ENCODE assay signal across 14 cellular contexts in genomic region chr10:80172896-80173295, GRCh38. TPM values are rescaled to one million over a fixed set of nuclear protein-coding genes. Genes with fewer than 3 reads are reported as not detected.
DNase-seq lines count a peak whose midpoint lies in the region; ATAC-seq and TF ChIP-seq lines count a peak whose summit lies in the region.
"Had no signal": no experiment of that assay in that cellular context is flagged by ENCODE, and none has a peak within 500 bp of the region (broad histone marks: within the 10 kb centered on the region; RNA-seq: fewer than 3 reads in every experiment).

No MANE protein-coding gene starts in this region.

- H3K36me3 Mint-ChIP-seq in activated naive CD4-positive, alpha-beta T cell treated with anti-CD3 and anti-CD28 coated beads for 36 hours (ENCODE audit: low read depth), result no peaks in the 10 kb centered on the region

- H3K79me2 ChIP-seq in OCI-LY1 (ENCODE audit: insufficient read depth, low read length), result no peaks in the 10 kb centered on the region

- H2AFZ ChIP-seq in OCI-LY1 (ENCODE audit: low read length), result no peak overlapping the region

- no peak overlapping the region for H3K4me3 Mint-ChIP-seq in activated naive CD4-positive, alpha-beta T cell treated with anti-CD3 and anti-CD28 coated beads for 36 hours
- H3K4me3 Mint-ChIP-seq: stimulated activated naive CD8-positive, alpha-beta T cell treated with anti-CD3 and anti-CD28 coated beads, Interleukin-15, Interleukin-2, amounts not matched to agents 100 ng/mL and 50 ng/mL, for 24 hours had no signal

- H3K36me3 ChIP-seq in OCI-LY1 (ENCODE audit: insufficient read depth, low read length), result peaks cover 12% of the 10 kb centered on the region; the same call in 1 of the 2 replicates
- H3K36me3 ChIP-seq in esophagus squamous epithelium, result peaks cover 0 to 89% (median 5%) of the 10 kb centered on the region in 3 donors
- H3K36me3 ChIP-seq in stomach, result peaks cover 17 to 64% (median 49%) of the 10 kb centered on the region in 4 donors

- H3F3A ChIP-seq in OCI-LY1 (ENCODE audit: insufficient read depth, low read length), result no peaks in the 10 kb centered on the region

- H3K4me3 ChIP-seq in OCI-LY1 (ENCODE audit: low read depth, low read length, poor library complexity, severe bottlenecking) (no peak overlapping the region), esophagus squamous epithelium (no peak overlapping the region), stomach (no peak overlapping the region)
- H3K4me3 ChIP-seq: BLaER1, pancreas had no signal

- H3K9me3 ChIP-seq in OCI-LY1 (ENCODE audit: low read length) (no peaks in the 10 kb centered on the region), esophagus squamous epithelium (no peaks in the 10 kb centered on the region), stomach (no peaks in the 10 kb centered on the region)
- H3K9me3 ChIP-seq: BLaER1, pancreas had no signal

- no peak for TF ChIP-seq POLR2A in esophagus squamous epithelium (IDR thresholded peaks at IDR 0.05)
- TF ChIP-seq POLR2A in stomach (IDR thresholded peaks at IDR 0.05), result no peak

- no peak overlapping the region for H3K4me2 ChIP-seq in OCI-LY1 (ENCODE audit: low read length)
- H3K4me2 ChIP-seq: BLaER1 had no signal

- 44 to 48% methylated on average over 3 of the region's 5 CpGs for WGBS in esophagus squamous epithelium, 2 donors
- 45 to 69% (median 52%) methylated on average over 5 of the region's 5 CpGs for WGBS in stomach, 5 donors

- no peak for TF ChIP-seq EP300 in stomach (IDR thresholded peaks at IDR 0.05)

- H3K9me3 Mint-ChIP-seq in activated naive CD4-positive, alpha-beta T cell treated with anti-CD3 and anti-CD28 coated beads for 36 hours, result no peaks in the 10 kb centered on the region
- H3K9me3 Mint-ChIP-seq: stimulated activated naive CD8-positive, alpha-beta T cell treated with anti-CD3 and anti-CD28 coated beads, Interleukin-15, Interleukin-2, amounts not matched to agents 100 ng/mL and 50 ng/mL, for 24 hours had no signal

- no peaks in the 10 kb centered on the region for H3K27me3 ChIP-seq in OCI-LY1 (ENCODE audit: insufficient read depth, low read length)
- no peaks in the 10 kb centered on the region for H3K27me3 ChIP-seq in esophagus squamous epithelium
- H3K27me3 ChIP-seq in stomach, result no peaks in the 10 kb centered on the region
- H3K27me3 ChIP-seq: BLaER1, pancreas had no signal

- H3K27me3 Mint-ChIP-seq in activated naive CD4-positive, alpha-beta T cell treated with anti-CD3 and anti-CD28 coated beads for 36 hours (ENCODE audit: low read depth), result no peaks in the 10 kb centered on the region
- H3K27me3 Mint-ChIP-seq: stimulated activated naive CD8-positive, alpha-beta T cell treated with anti-CD3 and anti-CD28 coated beads, Interleukin-15, Interleukin-2, amounts not matched to agents 100 ng/mL and 50 ng/mL, for 24 hours had no signal

- ATAC-seq in HG02973 (IDR thresholded peaks at IDR 0.05; ENCODE audit: unreplicated experiment), result no peak
- ATAC-seq: pancreas had no signal

- H3K27ac Mint-ChIP-seq in activated naive CD4-positive, alpha-beta T cell treated with anti-CD3 and anti-CD28 coated beads for 36 hours, result peak overlapping the region; percentile 46
- H3K27ac Mint-ChIP-seq: stimulated activated naive CD8-positive, alpha-beta T cell treated with anti-CD3 and anti-CD28 coated beads, Interleukin-15, Interleukin-2, amounts not matched to agents 100 ng/mL and 50 ng/mL, for 24 hours had no signal

- no peaks in the 10 kb centered on the region for H4K20me1 ChIP-seq in OCI-LY1 (ENCODE audit: insufficient read depth, low read length)

- H3K4me1 Mint-ChIP-seq in activated naive CD4-positive, alpha-beta T cell treated with anti-CD3 and anti-CD28 coated beads for 36 hours (ENCODE audit: low read depth), result peaks cover 24% of the 10 kb centered on the region

- H3K27ac ChIP-seq in OCI-LY1 (ENCODE audit: low read depth, low read length, poor library complexity, severe bottlenecking) (peak overlapping the region; percentile 47), esophagus squamous epithelium (peak overlapping the region in 3 of 4 donors; percentile 3 to 30 (median 22)), stomach (peak overlapping the region; percentile 0 to 87 (median 74))
- H3K27ac ChIP-seq: BLaER1, pancreas had no signal

- CTCF ChIA-PET in activated naive CD4-positive, alpha-beta T cell treated with anti-CD3 and anti-CD28 coated beads for 36 hours (lab: Charles Lee), result interaction anchor here (1.0 kb wide), 1 partner anchor 29 kb away, joined by 3 read pairs; no protein-coding TSS in a partner anchor

- no peaks in the 10 kb centered on the region for H3K9me2 ChIP-seq in OCI-LY1 (ENCODE audit: low read depth, low read length)

- DNase-seq in activated naive CD4-positive, alpha-beta T cell treated with anti-CD3 and anti-CD28 coated beads for 36 hours, result no peak
- no peak for DNase-seq in activated naive CD4-positive, alpha-beta T cell (lab: John Stamatoyannopoulos, UW)
- DNase-seq in esophagus squamous epithelium (lab: John Stamatoyannopoulos, UW) (no peak), stomach (peak; percentile 51), AG08395 (ENCODE audit: low spot score) (no peak), retina (no peak)
- DNase-seq: activated CD8-positive, alpha-beta memory T cell treated with anti-CD3 and anti-CD28 coated beads for 24 hours; mesendoderm; NCI-H1930; pancreas had no signal

- intact Hi-C loops in activated naive CD4-positive, alpha-beta T cell treated with anti-CD3 and anti-CD28 coated beads for 36 hours (cut with micrococcal nuclease), result no loop called here
- intact Hi-C loops in esophagus squamous epithelium (cut with DNase I), result no loop called here
- intact Hi-C loops in stomach (cut with DNase I; ENCODE audit: low total_unique reads), result no loop called here

- TF ChIP-seq CTCF in OCI-LY1 (IDR thresholded peaks at IDR 0.05; ENCODE audit: low read length), result no peak
- no peak for TF ChIP-seq CTCF in esophagus squamous epithelium (IDR thresholded peaks at IDR 0.05)
- TF ChIP-seq CTCF in stomach (IDR thresholded peaks at IDR 0.05), result no peak

- no peak overlapping the region for H3K9ac ChIP-seq in OCI-LY1 (ENCODE audit: low read length)
- H3K9ac ChIP-seq: BLaER1 had no signal

- H3K4me1 ChIP-seq in OCI-LY1 (ENCODE audit: insufficient read depth, low read length, severe bottlenecking) (peaks cover 10% of the 10 kb centered on the region), esophagus squamous epithelium (peaks cover 23 to 82% (median 54%) of the 10 kb centered on the region in 3 donors), stomach (peaks cover 54 to 97% (median 78%) of the 10 kb centered on the region in 4 donors)
- H3K4me1 ChIP-seq: pancreas had no signal

RNA-seq across cellular contexts. Expression of gene ANXA11, which starts 32.4 kb away (rescaled TPM):
- 100 to 1,000 TPM; 142 TPM for total RNA-seq in activated naive CD4-positive, alpha-beta T cell treated with anti-CD3 and anti-CD28 coated beads for 36 hours
- 100 to 1,000 TPM; 131 to 243 (median 163) TPM for total RNA-seq in esophagus squamous epithelium
- total RNA-seq in stomach, result 100 to 1,000 TPM in 3 of 5 donors, 10 to 100 TPM in 2; 91.4 to 293 (median 109) TPM
- polyA plus RNA-seq in stomach, result 100 to 1,000 TPM; 171 to 208 (median 181) TPM

RNA-seq across cellular contexts. Expression of gene PLAC9, which starts 40.4 kb away (rescaled TPM):
- not detected for total RNA-seq in activated naive CD4-positive, alpha-beta T cell treated with anti-CD3 and anti-CD28 coated beads for 36 hours
- total RNA-seq in esophagus squamous epithelium (10 to 100 TPM in 1 of 4 donors, 1 to 10 TPM in 3; 2.7 to 22.1 (median 3.0) TPM), stomach (10 to 100 TPM in 2 of 5 donors, 1 to 10 TPM in 1, not detected in 2; 2.0 to 37.4 (median 11.6) TPM)
- polyA plus RNA-seq in stomach, result 10 to 100 TPM; 14.2 to 28.3 (median 26.4) TPM

Comparison
In these comparisons a context has a peak if more than half of its experiments do, and no peak if none do; other contexts are left out.
1. H3K27ac ChIP-seq: peak in every context shown above with its lines; median percentile 74 in stomach; 47 in OCI-LY1; 22 in esophagus squamous epithelium.